Comparison of ENCODE assay signal across 15 cellular contexts in genomic region chr1:246067432-246068021, GRCh38.
DNase-seq lines count a peak whose midpoint lies in the region; ATAC-seq and TF ChIP-seq lines count a peak whose summit lies in the region.
"Had no signal": no experiment of that assay in that cellular context is flagged by ENCODE, and none has a peak within 500 bp of the region (broad histone marks: within the 10 kb centered on the region; RNA-seq: fewer than 3 reads in every experiment).

No MANE protein-coding gene starts in this region.

- intact Hi-C loops in activated naive CD4-positive, alpha-beta T cell treated with anti-CD3 and anti-CD28 coated beads for 36 hours (cut with micrococcal nuclease), result no loop called here
- intact Hi-C loops in breast epithelium (cut with DNase I; ENCODE audit: low total_unique reads), result no loop called here

- H3K27ac ChIP-seq in breast epithelium, result no peak overlapping the region
- H3K27ac ChIP-seq: A549, sigmoid colon had no signal

- no peaks in the 10 kb centered on the region for H3K9me3 ChIP-seq in iPS-18c (ENCODE audit: control insufficient read depth, insufficient read depth, low read length)
- no peaks in the 10 kb centered on the region for H3K9me3 ChIP-seq in breast epithelium
- H3K9me3 ChIP-seq: A549, sigmoid colon had no signal

- no peak for DNase-seq in activated naive CD4-positive, alpha-beta T cell treated with anti-CD3 and anti-CD28 coated beads for 36 hours
- DNase-seq in activated naive CD4-positive, alpha-beta T cell treated with anti-CD3 and anti-CD28 coated beads, Interleukin-2, amount 10 ng/mL, durations not matched to agents 7 days and 5 days, result no peak
- peak; percentile 74 for DNase-seq in UCSD-AML1 (lab: John Stamatoyannopoulos, UW; ENCODE audit: unreplicated experiment)
- DNase-seq in breast epithelium (ENCODE audit: low spot score in 2 of 2), result no peak
- DNase-seq: activated CD4-positive, alpha-beta T cell treated with anti-CD3 and anti-CD28 coated beads, Interleukin-2, amount 50 U/mL, for 4 hours; anterior cingulate cortex; NCI-H2029; sigmoid colon; stimulated activated CD8-positive, alpha-beta memory T cell treated with anti-CD3 and anti-CD28 coated beads, Interleukin-4, amount 100 ng/mL, for 48 hours had no signal

- H3K4me1 ChIP-seq in breast epithelium, result no peaks in the 10 kb centered on the region
- H3K4me1 ChIP-seq: A549, sigmoid colon had no signal

- ATAC-seq in GM18519 (IDR thresholded peaks at IDR 0.05; ENCODE audit: low FRiP score, unreplicated experiment) (no peak), HG03025 (IDR thresholded peaks at IDR 0.05; ENCODE audit: low FRiP score, unreplicated experiment) (no peak), HG02610 (IDR thresholded peaks at IDR 0.05; ENCODE audit: unreplicated experiment) (no peak)
- ATAC-seq: A549 had no signal

- H3K27me3 Mint-ChIP-seq in activated naive CD4-positive, alpha-beta T cell treated with anti-CD3 and anti-CD28 coated beads for 36 hours (ENCODE audit: low read depth), result no peaks in the 10 kb centered on the region
- no peaks in the 10 kb centered on the region for H3K27me3 Mint-ChIP-seq in activated naive CD4-positive, alpha-beta T cell treated with anti-CD3 and anti-CD28 coated beads, Interleukin-2, amount 10 ng/mL, durations not matched to agents 7 days and 5 days

- no peaks in the 10 kb centered on the region for H3K27me3 ChIP-seq in breast epithelium
- H3K27me3 ChIP-seq: sigmoid colon had no signal

- H3K9me3 Mint-ChIP-seq in activated naive CD4-positive, alpha-beta T cell treated with anti-CD3 and anti-CD28 coated beads for 36 hours, result no peaks in the 10 kb centered on the region
- no peaks in the 10 kb centered on the region for H3K9me3 Mint-ChIP-seq in activated naive CD4-positive, alpha-beta T cell treated with anti-CD3 and anti-CD28 coated beads, Interleukin-2, amount 10 ng/mL, durations not matched to agents 7 days and 5 days

- H3K4me3 Mint-ChIP-seq in activated naive CD4-positive, alpha-beta T cell treated with anti-CD3 and anti-CD28 coated beads for 36 hours, result no peak overlapping the region
- H3K4me3 Mint-ChIP-seq in activated naive CD4-positive, alpha-beta T cell treated with anti-CD3 and anti-CD28 coated beads, Interleukin-2, amount 10 ng/mL, durations not matched to agents 7 days and 5 days, result no peak overlapping the region

- TF ChIP-seq POLR2A in breast epithelium (IDR thresholded peaks at IDR 0.05), result no peak

- TF ChIP-seq CTCF in breast epithelium (IDR thresholded peaks at IDR 0.05), result no peak

- H3K36me3 Mint-ChIP-seq in activated naive CD4-positive, alpha-beta T cell treated with anti-CD3 and anti-CD28 coated beads for 36 hours (ENCODE audit: low read depth), result peaks cover 1% of the 10 kb centered on the region
- H3K36me3 Mint-ChIP-seq in activated naive CD4-positive, alpha-beta T cell treated with anti-CD3 and anti-CD28 coated beads, Interleukin-2, amount 10 ng/mL, durations not matched to agents 7 days and 5 days, result no peaks in the 10 kb centered on the region

- H3K4me1 Mint-ChIP-seq in activated naive CD4-positive, alpha-beta T cell treated with anti-CD3 and anti-CD28 coated beads for 36 hours (ENCODE audit: low read depth), result peaks cover 8% of the 10 kb centered on the region
- H3K4me1 Mint-ChIP-seq in activated naive CD4-positive, alpha-beta T cell treated with anti-CD3 and anti-CD28 coated beads, Interleukin-2, amount 10 ng/mL, durations not matched to agents 7 days and 5 days, result peaks cover 7% of the 10 kb centered on the region

- H3K27ac Mint-ChIP-seq in activated naive CD4-positive, alpha-beta T cell treated with anti-CD3 and anti-CD28 coated beads for 36 hours, result peak overlapping the region; percentile 38
- no peak overlapping the region for H3K27ac Mint-ChIP-seq in activated naive CD4-positive, alpha-beta T cell treated with anti-CD3 and anti-CD28 coated beads, Interleukin-2, amount 10 ng/mL, durations not matched to agents 7 days and 5 days

- H3K4me3 ChIP-seq in iPS-18c (ENCODE audit: insufficient read depth, low read depth, low read length), result peak overlapping the region; percentile 9; the same call in 1 of the 2 replicates
- H3K4me3 ChIP-seq in breast epithelium, result no peak overlapping the region
- H3K4me3 ChIP-seq: A549, lung, sigmoid colon had no signal

- H3K36me3 ChIP-seq in breast epithelium, result no peaks in the 10 kb centered on the region
- H3K36me3 ChIP-seq: sigmoid colon had no signal

- CTCF ChIA-PET in activated naive CD4-positive, alpha-beta T cell treated with anti-CD3 and anti-CD28 coated beads for 36 hours (lab: Charles Lee), result no interaction called here
- CTCF ChIA-PET in activated naive CD4-positive, alpha-beta T cell treated with anti-CD3 and anti-CD28 coated beads, Interleukin-2, amount 10 ng/mL, durations not matched to agents 7 days and 5 days (lab: Charles Lee), result no interaction called here
